8 cellular contexts compared by ENCODE assay signal in genomic region chr4:142405021-142405991, GRCh38.
DNase-seq lines count a peak whose midpoint lies in the region; ATAC-seq and TF ChIP-seq lines count a peak whose summit lies in the region.

No MANE protein-coding gene starts in this region.

- no peaks in the 10 kb centered on the region for H3K9me3 ChIP-seq in prostate gland

- H3K27ac ChIP-seq in RWPE1 (peak overlapping the region; percentile 97), prostate gland (peak overlapping the region; percentile 56)

- TF ChIP-seq CTCF in RWPE1 (conservative IDR thresholded peaks at IDR 0.05; ENCODE audit: low read depth) (no peak), glutamatergic neuron (IDR thresholded peaks at IDR 0.05; ENCODE audit: partially characterized antibody, unreplicated experiment) (no peak), prostate gland (IDR thresholded peaks at IDR 0.05) (no peak)

- H3K4me3 ChIP-seq in prostate gland = peak overlapping the region; percentile 34 to 37

- H3K27me3 Mint-ChIP-seq in activated naive CD4-positive, alpha-beta T cell treated with anti-CD3 and anti-CD28 coated beads for 36 hours (ENCODE audit: low read depth) = no peaks in the 10 kb centered on the region
- H3K27me3 Mint-ChIP-seq in glutamatergic neuron (ENCODE audit: unreplicated experiment) = no peaks in the 10 kb centered on the region

- intact Hi-C loops in activated naive CD4-positive, alpha-beta T cell treated with anti-CD3 and anti-CD28 coated beads for 36 hours (cut with micrococcal nuclease) = loop anchor here (1.0 to 10.0 kb wide), 8 partner anchors 52 to 1109 kb away; partner anchors contain the start of genes IL15 and SMARCA5
- intact Hi-C loops in prostate gland (cut with DNase I) = no loop called here

- TF ChIP-seq POLR2A in prostate gland (IDR thresholded peaks at IDR 0.05) = no peak

- no peaks in the 10 kb centered on the region for H3K4me1 ChIP-seq in prostate gland (replicated peaks)

- peak; percentile 67 for DNase-seq in RWPE1 (ENCODE audit: low spot score)
- peak; percentile 75 for DNase-seq in activated naive CD4-positive, alpha-beta T cell treated with anti-CD3 and anti-CD28 coated beads for 36 hours
- no peak for DNase-seq in glutamatergic neuron
- peak; percentile 50 for DNase-seq in prostate gland (ENCODE audit: low spot score)
- DNase-seq in NCI-H1694 (lab: John Stamatoyannopoulos, UW) = no peak
- DNase-seq in cerebellar nuclear complex (lab: John Stamatoyannopoulos, UW) = no peak

- peaks cover 25% of the 10 kb centered on the region for H3K36me3 Mint-ChIP-seq in activated naive CD4-positive, alpha-beta T cell treated with anti-CD3 and anti-CD28 coated beads for 36 hours (ENCODE audit: low read depth)
- no peaks in the 10 kb centered on the region for H3K36me3 Mint-ChIP-seq in glutamatergic neuron (ENCODE audit: unreplicated experiment)

- H3K27ac Mint-ChIP-seq in activated naive CD4-positive, alpha-beta T cell treated with anti-CD3 and anti-CD28 coated beads for 36 hours = peak overlapping the region; percentile 100
- H3K27ac Mint-ChIP-seq in glutamatergic neuron (ENCODE audit: unreplicated experiment) = peak overlapping the region; percentile 67

- peak overlapping the region; percentile 99 for H3K4me3 Mint-ChIP-seq in activated naive CD4-positive, alpha-beta T cell treated with anti-CD3 and anti-CD28 coated beads for 36 hours
- H3K4me3 Mint-ChIP-seq in glutamatergic neuron (ENCODE audit: unreplicated experiment) = peak overlapping the region; percentile 80

- POLR2A ChIA-PET in RWPE1 (lab: Yijun Ruan, JAX; ENCODE audit: low non-redundant PET) = interaction anchor here (0.6 kb wide), 1 partner anchor 125 kb away, joined by 5 read pairs; no protein-coding TSS in a partner anchor

- ATAC-seq in GM18861 (IDR thresholded peaks at IDR 0.05; ENCODE audit: unreplicated experiment) (peak; percentile 52), HG03064 (IDR thresholded peaks at IDR 0.05; ENCODE audit: low read depth, unreplicated experiment) (peak; percentile 56)

- H3K4me1 Mint-ChIP-seq in activated naive CD4-positive, alpha-beta T cell treated with anti-CD3 and anti-CD28 coated beads for 36 hours (ENCODE audit: low read depth) = peaks cover 53% of the 10 kb centered on the region
- H3K4me1 Mint-ChIP-seq in glutamatergic neuron (ENCODE audit: low read depth, unreplicated experiment) = peaks cover 30% of the 10 kb centered on the region

- no peaks in the 10 kb centered on the region for H3K27me3 ChIP-seq in prostate gland (replicated peaks; ENCODE audit: insufficient read depth)

- under 1% methylated on average over 14 of the region's 14 CpGs for WGBS in prostate gland

- CTCF ChIA-PET in RWPE1 (lab: Yijun Ruan, JAX) = no interaction called here
- CTCF ChIA-PET in activated naive CD4-positive, alpha-beta T cell treated with anti-CD3 and anti-CD28 coated beads for 36 hours (lab: Charles Lee) = interaction anchor here (0.9 to 4.2 kb wide), 12 partner anchors 12 to 440 kb away, joined by 3 to 45 read pairs (median 8); no protein-coding TSS in a partner anchor

- H3K9me3 Mint-ChIP-seq in activated naive CD4-positive, alpha-beta T cell treated with anti-CD3 and anti-CD28 coated beads for 36 hours = no peaks in the 10 kb centered on the region
- no peaks in the 10 kb centered on the region for H3K9me3 Mint-ChIP-seq in glutamatergic neuron (ENCODE audit: unreplicated experiment)

- H3K36me3 ChIP-seq in prostate gland = no peaks in the 10 kb centered on the region

Comparison
In these comparisons a context has a peak if more than half of its experiments do, and no peak if none do; other contexts are left out.
1. DNase-seq: peak in RWPE1 (single experiment), activated naive CD4-positive, alpha-beta T cell treated with anti-CD3 and anti-CD28 coated beads for 36 hours (single experiment) and prostate gland (single experiment); none in glutamatergic neuron (single experiment), NCI-H1694 (single experiment) and cerebellar nuclear complex (0 of 2).